ENCODE assay signal across 18 cellular contexts in genomic region chr2:105760191-105760590, GRCh38. TPM values are rescaled to one million over a fixed set of nuclear protein-coding genes. Genes with fewer than 3 reads are reported as not detected.
A peak's percentile ranks its signal among the peaks of the same experiment; 100 is the strongest.
DNase-seq lines count a peak whose midpoint lies in the region; ATAC-seq, FAIRE-seq and TF ChIP-seq lines count a peak whose summit lies in the region.
"Had no signal": no experiment of that assay in that cellular context is flagged by ENCODE, and none has a peak within 500 bp of the region (broad histone marks: within the 10 kb centered on the region; RNA-seq: fewer than 3 reads in every experiment).

No MANE protein-coding gene starts in this region.

- H2AFZ ChIP-seq in H1 (ENCODE audit: low read length), result no peak overlapping the region

- H3K27ac Mint-ChIP-seq in activated naive CD4-positive, alpha-beta T cell treated with anti-CD3 and anti-CD28 coated beads, Interleukin-2, amount 50 U/mL, for 24 hours, result peak overlapping the region; percentile 96
- peak overlapping the region; percentile 65 for H3K27ac Mint-ChIP-seq in activated CD4-positive, alpha-beta memory T cell treated with anti-CD3 and anti-CD28 coated beads, Interleukin-2, amount 10 ng/mL, durations not matched to agents 7 days and 5 days
- H3K27ac Mint-ChIP-seq in stimulated activated naive CD8-positive, alpha-beta T cell treated with anti-CD3 and anti-CD28 coated beads, Interleukin-15, amount 100 ng/mL, for 72 hours, result peak overlapping the region; percentile 93 to 97
- H3K27ac Mint-ChIP-seq: HFFc6 had no signal

- H2BK20ac ChIP-seq in H1 (ENCODE audit: low read length), result no peak overlapping the region

- peaks cover 94% of the 10 kb centered on the region for H3K4me1 Mint-ChIP-seq in activated naive CD4-positive, alpha-beta T cell treated with anti-CD3 and anti-CD28 coated beads, Interleukin-2, amount 50 U/mL, for 24 hours
- H3K4me1 Mint-ChIP-seq in activated CD4-positive, alpha-beta memory T cell treated with anti-CD3 and anti-CD28 coated beads, Interleukin-2, amount 10 ng/mL, durations not matched to agents 7 days and 5 days, result peaks cover 90% of the 10 kb centered on the region
- peaks cover 100% of the 10 kb centered on the region for H3K4me1 Mint-ChIP-seq in stimulated activated naive CD8-positive, alpha-beta T cell treated with anti-CD3 and anti-CD28 coated beads, Interleukin-15, amount 100 ng/mL, for 72 hours

- peaks cover 14% of the 10 kb centered on the region; the same call in 1 of the 2 replicates for H3K79me1 ChIP-seq in H1 (ENCODE audit: low read depth, low read length)

- no peak overlapping the region for H3K18ac ChIP-seq in H1 (ENCODE audit: extremely low read depth, low read length)

- H3K23me2 ChIP-seq in H1 (ENCODE audit: low read depth, low read length), result no peaks in the 10 kb centered on the region

- H2BK5ac ChIP-seq in H1 (ENCODE audit: low read depth, low read length), result no peak overlapping the region

- no peak for TF ChIP-seq RAD21 in H1 (IDR thresholded peaks at IDR 0.05 in 1 of 2, conservative IDR thresholded peaks at IDR 0.05 in 1 of 2; ENCODE audit: low read depth in 2 of 2, low read length in 2 of 2)

- H4K8ac ChIP-seq in H1 (ENCODE audit: extremely low read depth, insufficient read depth, low read length), result no peak overlapping the region

- no peaks in the 10 kb centered on the region for H3K27me3 Mint-ChIP-seq in activated naive CD4-positive, alpha-beta T cell treated with anti-CD3 and anti-CD28 coated beads, Interleukin-2, amount 50 U/mL, for 24 hours
- H3K27me3 Mint-ChIP-seq in activated CD4-positive, alpha-beta memory T cell treated with anti-CD3 and anti-CD28 coated beads, Interleukin-2, amount 10 ng/mL, durations not matched to agents 7 days and 5 days, result no peaks in the 10 kb centered on the region
- no peaks in the 10 kb centered on the region for H3K27me3 Mint-ChIP-seq in stimulated activated naive CD8-positive, alpha-beta T cell treated with anti-CD3 and anti-CD28 coated beads, Interleukin-15, amount 100 ng/mL, for 72 hours

- no peak for ATAC-seq in stimulated activated naive CD8-positive, alpha-beta T cell treated with anti-CD3 and anti-CD28 coated beads, Interleukin-15, amount 100 ng/mL, for 72 hours
- ATAC-seq in GM21367 (IDR thresholded peaks at IDR 0.05; ENCODE audit: unreplicated experiment) (no peak), GM21576 (IDR thresholded peaks at IDR 0.05; ENCODE audit: unreplicated experiment) (no peak)
- ATAC-seq: Panc1 had no signal

- H2BK15ac ChIP-seq in H1 (ENCODE audit: low read length), result no peak overlapping the region

- TF ChIP-seq CTCF in H1 (IDR thresholded peaks at IDR 0.05; ENCODE audit: control extremely low read depth in 1 of 3, insufficient read depth in 1 of 3, low read depth in 1 of 3, low read length in 3 of 3), result no peak
- TF ChIP-seq CTCF in uterus (IDR thresholded peaks at IDR 0.05), result no peak

- H3K4ac ChIP-seq in H1 (replicated peaks; ENCODE audit: insufficient read length, low read depth, low read length), result no peak overlapping the region

- H3K36me3 ChIP-seq in H1 (ENCODE audit: control insufficient read depth in 2 of 4, insufficient read depth in 4 of 4, low read length in 3 of 4) (no peaks in the 10 kb centered on the region; a peak in 1 of 8 replicates), uterus (no peaks in the 10 kb centered on the region)
- H3K36me3 ChIP-seq: left ventricle myocardium inferior had no signal

- H4K91ac ChIP-seq in H1 (replicated peaks; ENCODE audit: insufficient read length, low read length), result no peak overlapping the region

- H3K23ac ChIP-seq in H1 (ENCODE audit: insufficient read length), result no peak overlapping the region

- H4K5ac ChIP-seq in H1 (ENCODE audit: insufficient read length, low read depth, low read length), result no peak overlapping the region

- peaks cover 14% of the 10 kb centered on the region for H3K36me3 Mint-ChIP-seq in activated naive CD4-positive, alpha-beta T cell treated with anti-CD3 and anti-CD28 coated beads, Interleukin-2, amount 50 U/mL, for 24 hours
- H3K36me3 Mint-ChIP-seq in activated CD4-positive, alpha-beta memory T cell treated with anti-CD3 and anti-CD28 coated beads, Interleukin-2, amount 10 ng/mL, durations not matched to agents 7 days and 5 days (ENCODE audit: low read depth), result peaks cover 59% of the 10 kb centered on the region

- no peak overlapping the region for H3K4me3 Mint-ChIP-seq in activated naive CD4-positive, alpha-beta T cell treated with anti-CD3 and anti-CD28 coated beads, Interleukin-2, amount 50 U/mL, for 24 hours
- no peak overlapping the region for H3K4me3 Mint-ChIP-seq in activated CD4-positive, alpha-beta memory T cell treated with anti-CD3 and anti-CD28 coated beads, Interleukin-2, amount 10 ng/mL, durations not matched to agents 7 days and 5 days
- H3K4me3 Mint-ChIP-seq in stimulated activated naive CD8-positive, alpha-beta T cell treated with anti-CD3 and anti-CD28 coated beads, Interleukin-15, amount 100 ng/mL, for 72 hours, result peak overlapping the region; percentile 75
- H3K4me3 Mint-ChIP-seq: HFFc6 had no signal

- no peak for TF ChIP-seq EP300 in H1 (IDR thresholded peaks at IDR 0.05; ENCODE audit: borderline replicate concordance in 1 of 2, low read depth in 2 of 2, low read length in 2 of 2)

- FAIRE-seq in H1 (lab: Jason Lieb, UNC), result no peak

- no peak overlapping the region for H2BK120ac ChIP-seq in H1 (replicated peaks; ENCODE audit: low read depth, low read length)

- intact Hi-C loops in uterus (cut with DNase I; ENCODE audit: low total_unique reads), result no loop called here

- H3K27me3 ChIP-seq in H1 (replicated peaks in 1 of 4; ENCODE audit: control insufficient read depth in 3 of 4, extremely low read depth in 1 of 4, insufficient read depth in 3 of 4, low read length in 3 of 4) (no peaks in the 10 kb centered on the region), uterus (no peaks in the 10 kb centered on the region)
- H3K27me3 ChIP-seq: esophagus squamous epithelium had no signal

- H3K4me3 ChIP-seq in H1 (ENCODE audit: extremely low read depth in 1 of 4, insufficient read depth in 2 of 4, low read depth in 3 of 4, low read length in 4 of 4) (no peak overlapping the region), uterus (no peak overlapping the region)
- H3K4me3 ChIP-seq: esophagus squamous epithelium, left ventricle myocardium inferior had no signal

- H3K56ac ChIP-seq in H1 (replicated peaks; ENCODE audit: insufficient read length, low read depth, low read length), result no peak overlapping the region

- H2BK12ac ChIP-seq in H1 (ENCODE audit: low read depth, low read length), result no peak overlapping the region

- H3K4me2 ChIP-seq in H1 (ENCODE audit: insufficient read depth in 1 of 2, low read depth in 2 of 2, low read length in 2 of 2), result no peak overlapping the region

- no peaks in the 10 kb centered on the region for H3K9me3 ChIP-seq in H1 (ENCODE audit: insufficient read depth in 2 of 2, low read depth in 1 of 2, low read length in 1 of 2)
- no peaks in the 10 kb centered on the region for H3K9me3 ChIP-seq in uterus
- H3K9me3 ChIP-seq: esophagus squamous epithelium, left ventricle myocardium inferior had no signal

- no peak overlapping the region for H3K14ac ChIP-seq in H1 (ENCODE audit: insufficient read length)

- no peak overlapping the region for H3K9ac ChIP-seq in H1 (replicated peaks in 1 of 4; ENCODE audit: extremely low read depth in 1 of 4, low read depth in 3 of 4, low read length in 3 of 4)

- H3K79me2 ChIP-seq in H1 (ENCODE audit: control insufficient read depth in 1 of 2, insufficient read depth in 2 of 2, low read length in 2 of 2), result peaks cover 15 to 99% of the 10 kb centered on the region in 2 experiments

- H4K20me1 ChIP-seq in H1 (replicated peaks in 1 of 2; ENCODE audit: control insufficient read depth in 1 of 2, insufficient read depth in 2 of 2, low read length in 2 of 2), result peaks cover 12 to 36% of the 10 kb centered on the region in 2 experiments

- peaks cover 13 to 30% (median 20%) of the 10 kb centered on the region in 4 experiments for H3K4me1 ChIP-seq in H1 (replicated peaks in 1 of 4; ENCODE audit: control insufficient read depth in 3 of 4, insufficient read depth in 4 of 4, low read length in 3 of 4)
- H3K4me1 ChIP-seq in uterus, result no peaks in the 10 kb centered on the region

- 64% methylated on average over 8 of the region's 8 CpGs; no CpG with 5 or more reads in 1 of the 2 experiments for WGBS in H1 (ENCODE audit: extremely low coverage in 1 of 2, insufficient coverage in 1 of 2, insufficient read length in 1 of 2, insufficient replicate concordance in 2 of 2, low coverage in 1 of 2, low lambda C conversion rate in 2 of 2, missing lambda C conversion rate in 1 of 2), 2 experiments

- CTCF ChIA-PET in activated CD4-positive, alpha-beta memory T cell treated with anti-CD3 and anti-CD28 coated beads, Interleukin-2, amount 10 ng/mL, durations not matched to agents 7 days and 5 days (lab: Charles Lee), result interaction anchor here (1.0 kb wide), 1 partner anchor 184 kb away, joined by 3 read pairs; no protein-coding TSS in a partner anchor
- CTCF ChIA-PET in H1 (lab: Charles Lee; ENCODE audit: partially characterized antibody), result no interaction called here

- POLR2A ChIA-PET in activated CD4-positive, alpha-beta memory T cell treated with anti-CD3 and anti-CD28 coated beads, Interleukin-2, amount 10 ng/mL, durations not matched to agents 7 days and 5 days (lab: Charles Lee), result interaction anchor here (12.1 kb wide), 1 partner anchor 12 kb away, joined by 120 read pairs; no protein-coding TSS in a partner anchor
- POLR2A ChIA-PET in H1 (lab: Charles Lee; ENCODE audit: partially characterized antibody), result no interaction called here

- DNase-seq in activated naive CD4-positive, alpha-beta T cell (lab: John Stamatoyannopoulos, UW), result no peak
- no peak for DNase-seq in activated CD4-positive, alpha-beta memory T cell treated with anti-CD3 and anti-CD28 coated beads, Interleukin-2, amount 10 ng/mL, durations not matched to agents 7 days and 5 days
- no peak for DNase-seq in H1 (ENCODE audit: low read depth in 1 of 2, low spot score in 2 of 2)
- DNase-seq in stimulated activated naive CD8-positive, alpha-beta T cell treated with anti-CD3 and anti-CD28 coated beads, Interleukin-15, amount 100 ng/mL, for 72 hours, result no peak
- no peak for DNase-seq in uterus
- DNase-seq: esophagus squamous epithelium; HFFc6; left ventricle myocardium inferior; NCI-H187 treated with DMSO at 0.1 percent for 48 hours; NCI-H226; occipital lobe; right cardiac atrium; stimulated activated CD4-positive, alpha-beta T cell treated with anti-CD3 and anti-CD28 coated beads, Interleukin-15, amount 100 ng/mL, for 24 hours; stimulated activated naive CD4-positive, alpha-beta T cell treated with Interleukin-2 at 50 U/mL for 16 hours had no signal

- H3K9me3 Mint-ChIP-seq in activated naive CD4-positive, alpha-beta T cell treated with anti-CD3 and anti-CD28 coated beads, Interleukin-2, amount 50 U/mL, for 24 hours, result no peaks in the 10 kb centered on the region
- no peaks in the 10 kb centered on the region for H3K9me3 Mint-ChIP-seq in activated CD4-positive, alpha-beta memory T cell treated with anti-CD3 and anti-CD28 coated beads, Interleukin-2, amount 10 ng/mL, durations not matched to agents 7 days and 5 days
- H3K9me3 Mint-ChIP-seq in stimulated activated naive CD8-positive, alpha-beta T cell treated with anti-CD3 and anti-CD28 coated beads, Interleukin-15, amount 100 ng/mL, for 72 hours, result no peaks in the 10 kb centered on the region
- H3K9me3 Mint-ChIP-seq: HFFc6 had no signal

- no peak for TF ChIP-seq POLR2A in H1 (IDR thresholded peaks at IDR 0.05; ENCODE audit: control extremely low read depth in 1 of 2, low read depth in 2 of 2, low read length in 2 of 2)
- TF ChIP-seq POLR2A in uterus (IDR thresholded peaks at IDR 0.05), result no peak

- no peak overlapping the region for H2AK5ac ChIP-seq in H1 (ENCODE audit: low read depth, low read length)

- H3K27ac ChIP-seq in H1 (ENCODE audit: low read depth, low read length) (no peak overlapping the region), uterus (no peak overlapping the region)
- H3K27ac ChIP-seq: esophagus squamous epithelium, left ventricle myocardium inferior had no signal

RNA-seq across cellular contexts. Expression of gene NCK2, which starts 15.5 kb away (rescaled TPM):
- total RNA-seq in activated CD4-positive, alpha-beta memory T cell treated with anti-CD3 and anti-CD28 coated beads, Interleukin-2, amount 10 ng/mL, durations not matched to agents 7 days and 5 days, result 10 to 100 TPM; 70.8 to 75.9 TPM
- total RNA-seq in H1 (2021; fragmentation: NEBNext Ultra II Directional; extraction: Animal tissue kit (Norgen Biotek cat#: 25700)), result 61.7 and 65.7 TPM in 2 replicates
- 30.3 and 43.3 TPM in 2 replicates for polyA plus RNA-seq in H1 (2011; rRNA removed)
- polyA plus RNA-seq in H1 (2011; cell fraction: cytosol; rRNA removed), result 53.3 TPM
- polyA plus RNA-seq in H1 (2011; cell fraction: nucleus; rRNA removed), result 29.7 TPM
- 40.0 to 65.8 TPM (median 58.8 TPM) in 4 replicates for polyA plus RNA-seq in H1 (2012, experiment 1 of 2)
- 18.2 TPM for polyA plus RNA-seq in H1 (2012, experiment 2 of 2)
- polyA plus RNA-seq in H1 (2013, experiment 1 of 2), result 47.1 TPM
- 48.3 TPM for polyA plus RNA-seq in H1 (2013, experiment 2 of 2)
- 25.2 and 26.7 TPM in 2 replicates for polyA minus RNA-seq in H1 (2011; rRNA and poly(A)+ RNA removed)
- polyA minus RNA-seq in H1 (2011; cell fraction: cytosol; rRNA and poly(A)+ RNA removed), result 20.3 TPM
- 18.3 TPM for polyA minus RNA-seq in H1 (2011; cell fraction: nucleus; rRNA and poly(A)+ RNA removed)
- total RNA-seq in uterus, result 10 to 100 TPM; 14.7 to 47.5 (median 29.3) TPM

Comparison
In these comparisons a context has a peak if more than half of its experiments do, and no peak if none do; other contexts are left out.
1. H3K4me3 Mint-ChIP-seq: peak in stimulated activated naive CD8-positive, alpha-beta T cell treated with anti-CD3 and anti-CD28 coated beads, Interleukin-15, amount 100 ng/mL, for 72 hours (2 of 2); none in activated naive CD4-positive, alpha-beta T cell treated with anti-CD3 and anti-CD28 coated beads, Interleukin-2, amount 50 U/mL, for 24 hours (single experiment) and activated CD4-positive, alpha-beta memory T cell treated with anti-CD3 and anti-CD28 coated beads, Interleukin-2, amount 10 ng/mL, durations not matched to agents 7 days and 5 days (single experiment).
2. Peak in every context shown above with its lines, with median percentiles within 50 percentile points of each other: H3K27ac Mint-ChIP-seq.